33 cellular contexts compared by ENCODE assay signal in genomic region chr5:119680080-119680479, GRCh38. TPM values are rescaled to one million over a fixed set of nuclear protein-coding genes. Genes with fewer than 3 reads are reported as not detected.
"Had no signal": no experiment of that assay in that cellular context is flagged by ENCODE, and none has a peak within 500 bp of the region (broad histone marks: within the 10 kb centered on the region; RNA-seq: fewer than 3 reads in every experiment).

No MANE protein-coding gene starts in this region.

- FAIRE-seq: urothelium cell line had no signal

- DNase-seq: stimulated activated CD4-positive, alpha-beta T cell treated with anti-CD3 and anti-CD28 coated beads, Interleukin-2, amount 100 ng/mL, for 48 hours; stimulated activated CD4-positive, alpha-beta T cell treated with anti-CD3 and anti-CD28 coated beads, Interleukin-4, amount 100 ng/mL, for 1 hour; stimulated activated CD4-positive, alpha-beta T cell treated with anti-CD3 and anti-CD28 coated beads, Interleukin-4, amount 100 ng/mL, for 24 hours; stimulated activated CD4-positive, alpha-beta T cell treated with anti-CD3 and anti-CD28 coated beads, Interleukin-4, amount 100 ng/mL, for 4 hours; stimulated activated CD8-positive, alpha-beta memory T cell treated with anti-CD3 and anti-CD28 coated beads, Interleukin-4, amount 100 ng/mL, for 48 hours; stimulated activated naive B cell treated with anti-CD40 and anti-IgM and Interleukin-4, amounts not matched to agents 10 μg/mL and 1 μg/mL and 100 μg/mL, for 72 hours; stimulated activated naive CD4-positive, alpha-beta T cell; stimulated activated naive CD4-positive, alpha-beta T cell treated with Interleukin-2 at 50 U/mL for 16 hours; stimulated activated naive CD8-positive, alpha-beta T cell treated with anti-CD3 and anti-CD28 coated beads, Interleukin-15, amount 100 ng/mL, for 72 hours; stimulated activated naive CD8-positive, alpha-beta T cell treated with anti-CD3 and anti-CD28 coated beads, Interleukin-15, Interleukin-2, amounts not matched to agents 100 U/mL and 50 U/mL, for 24 hours; stomach; substantia nigra; testis; thyroid gland; tibial artery; transverse colon; trophoblast cell; upper lobe of right lung; uterus had no signal

- H3K36me3 Mint-ChIP-seq: stimulated activated effector memory CD8-positive, alpha-beta T cell treated with anti-CD3 and anti-CD28 coated beads, Interleukin-12 subunit alpha, Interleukin-12 subunit beta, amount 100 ng/mL, for 72 hours; stimulated activated memory B cell treated with anti-CD40 and anti-IgM and Interleukin-4, amounts not matched to agents 10 μg/mL and 1 μg/mL and 100 μg/mL, for 72 hours; stimulated activated naive B cell treated with anti-CD40 and anti-IgM and Interleukin-4, amounts not matched to agents 10 μg/mL and 1 μg/mL and 100 μg/mL, for 72 hours; type B pancreatic cell had no signal

- H3K27me3 Mint-ChIP-seq: stimulated activated naive B cell treated with anti-CD40 and anti-IgM and Interleukin-4, amounts not matched to agents 10 μg/mL and 1 μg/mL and 100 μg/mL, for 72 hours; stimulated activated naive CD8-positive, alpha-beta T cell treated with anti-CD3 and anti-CD28 coated beads, Interleukin-15, amount 100 ng/mL, for 72 hours; type B pancreatic cell had no signal

- H3K27ac Mint-ChIP-seq: stimulated activated effector memory CD8-positive, alpha-beta T cell treated with anti-CD3 and anti-CD28 coated beads, Interleukin-12 subunit alpha, Interleukin-12 subunit beta, amount 100 ng/mL, for 72 hours; stimulated activated memory B cell treated with anti-CD40 and anti-IgM and Interleukin-4, amounts not matched to agents 10 μg/mL and 1 μg/mL and 100 μg/mL, for 72 hours; stimulated activated naive B cell treated with anti-CD40 and anti-IgM and Interleukin-4, amounts not matched to agents 10 μg/mL and 1 μg/mL and 100 μg/mL, for 72 hours; stimulated activated naive CD8-positive, alpha-beta T cell treated with anti-CD3 and anti-CD28 coated beads, Interleukin-15, amount 100 ng/mL, for 72 hours; stimulated activated naive CD8-positive, alpha-beta T cell treated with anti-CD3 and anti-CD28 coated beads, Interleukin-15, Interleukin-2, amounts not matched to agents 100 ng/mL and 50 ng/mL, for 24 hours; type B pancreatic cell had no signal

- H3K9me3 Mint-ChIP-seq: stimulated activated memory B cell treated with anti-CD40 and anti-IgM and Interleukin-4, amounts not matched to agents 10 μg/mL and 1 μg/mL and 100 μg/mL, for 72 hours; type B pancreatic cell had no signal

- H3K4me1 ChIP-seq: stomach, suprapubic skin, testis, thyroid gland, tibial artery, tibial nerve, transverse colon, upper lobe of left lung, upper lobe of right lung, uterus, vagina had no signal

- H3K4me1 Mint-ChIP-seq: stimulated activated effector memory CD8-positive, alpha-beta T cell treated with anti-CD3 and anti-CD28 coated beads, Interleukin-12 subunit alpha, Interleukin-12 subunit beta, amount 100 ng/mL, for 72 hours; stimulated activated naive CD8-positive, alpha-beta T cell treated with anti-CD3 and anti-CD28 coated beads, Interleukin-15, amount 100 ng/mL, for 72 hours had no signal

- ATAC-seq: stimulated activated effector memory CD8-positive, alpha-beta T cell treated with anti-CD3 and anti-CD28 coated beads, Interleukin-12 subunit alpha, Interleukin-12 subunit beta, amount 100 ng/mL, for 72 hours; stimulated activated memory B cell treated with anti-CD40 and anti-IgM and Interleukin-4, amounts not matched to agents 10 μg/mL and 1 μg/mL and 100 μg/mL, for 72 hours; stimulated activated naive B cell treated with anti-CD40 and anti-IgM and Interleukin-4, amounts not matched to agents 10 μg/mL and 1 μg/mL and 100 μg/mL, for 72 hours; stimulated activated naive CD8-positive, alpha-beta T cell treated with anti-CD3 and anti-CD28 coated beads, Interleukin-15, amount 100 ng/mL, for 72 hours; stimulated activated naive CD8-positive, alpha-beta T cell treated with anti-CD3 and anti-CD28 coated beads, Interleukin-15, Interleukin-2, amounts not matched to agents 100 U/mL and 50 U/mL, for 24 hours had no signal

- H3K36me3 ChIP-seq: stomach, suprapubic skin, thoracic aorta, thyroid gland, tibial artery, tibial nerve, transverse colon, upper lobe of left lung, upper lobe of right lung, uterus, vagina had no signal

- H3K27me3 ChIP-seq: stomach, suprapubic skin, testis, thyroid gland, tibial artery, tibial nerve, transverse colon, upper lobe of left lung, upper lobe of right lung, uterus, vagina had no signal

- H3K9me3 ChIP-seq: testis, thoracic aorta, thyroid gland, tibial artery, transverse colon, upper lobe of left lung, upper lobe of right lung, uterus, vagina had no signal

- H3K4me3 Mint-ChIP-seq: stimulated activated effector memory CD8-positive, alpha-beta T cell treated with anti-CD3 and anti-CD28 coated beads, Interleukin-12 subunit alpha, Interleukin-12 subunit beta, amount 100 ng/mL, for 72 hours; stimulated activated memory B cell treated with anti-CD40 and anti-IgM and Interleukin-4, amounts not matched to agents 10 μg/mL and 1 μg/mL and 100 μg/mL, for 72 hours; stimulated activated naive B cell treated with anti-CD40 and anti-IgM and Interleukin-4, amounts not matched to agents 10 μg/mL and 1 μg/mL and 100 μg/mL, for 72 hours; stimulated activated naive CD8-positive, alpha-beta T cell treated with anti-CD3 and anti-CD28 coated beads, Interleukin-15, amount 100 ng/mL, for 72 hours; stimulated activated naive CD8-positive, alpha-beta T cell treated with anti-CD3 and anti-CD28 coated beads, Interleukin-15, Interleukin-2, amounts not matched to agents 100 ng/mL and 50 ng/mL, for 24 hours; type B pancreatic cell had no signal

- H3K4me3 ChIP-seq: stomach, suprapubic skin, thoracic aorta, thyroid gland, tibial artery, tibial nerve, transverse colon, upper lobe of left lung, upper lobe of right lung, uterus, vagina had no signal

- H3K27ac ChIP-seq: stomach, suprapubic skin, testis, thoracic aorta, thyroid gland, tibial artery, tibial nerve, transverse colon, upper lobe of left lung, upper lobe of right lung, uterus, vagina had no signal

RNA-seq across cellular contexts. Expression of gene FAM170A, which starts 50.7 kb away (rescaled TPM):
- total RNA-seq: stomach, subcutaneous adipose tissue, temporal lobe, thyroid gland, tibial nerve, transverse colon, upper lobe of right lung, ureter, urinary bladder, uterus, vagina had no signal
- polyA plus RNA-seq: urinary bladder had no signal
